In the genomic region with DNA sequence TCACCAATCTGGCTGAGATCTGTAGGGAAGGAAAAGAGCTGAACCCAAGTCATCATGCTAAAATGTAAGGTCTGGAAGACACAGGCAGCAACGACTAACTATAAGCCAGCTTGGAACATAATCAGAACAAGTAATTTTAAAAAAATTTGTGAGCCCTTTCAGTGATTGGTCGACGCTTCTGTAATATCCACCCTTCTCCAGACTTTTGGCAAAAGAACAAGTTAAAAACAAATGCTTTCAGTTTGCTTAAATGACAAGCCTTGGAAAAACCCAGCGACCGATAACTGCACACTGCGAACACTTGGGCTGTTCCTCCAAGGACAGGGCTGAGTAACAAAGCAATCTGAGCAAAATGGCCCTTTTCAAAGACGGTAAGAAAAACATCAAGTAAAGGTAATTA, we compare ENCODE assay signal across 12 cellular contexts. TPM values are rescaled to one million over a fixed set of nuclear protein-coding genes. Genes with fewer than 3 reads are reported as not detected.
A peak's percentile ranks its signal among the peaks of the same experiment; 100 is the strongest.
DNase-seq lines count a peak whose midpoint lies in the region; ATAC-seq and TF ChIP-seq lines count a peak whose summit lies in the region.
"Had no signal": no experiment of that assay in that cellular context is flagged by ENCODE, and none has a peak within 500 bp of the region (broad histone marks: within the 10 kb centered on the region; RNA-seq: fewer than 3 reads in every experiment).

No MANE protein-coding gene starts in this region.

- TF ChIP-seq CTCF in HFFc6 (IDR thresholded peaks at IDR 0.05) (no peak), dorsolateral prefrontal cortex (IDR thresholded peaks at IDR 0.05 in 54 of 56, conservative IDR thresholded peaks at IDR 0.05 in 2 of 56; ENCODE audit: low read depth in 1 of 56, partially characterized antibody in 56 of 56) (no peak), left lung (IDR thresholded peaks at IDR 0.05) (no peak), transverse colon (IDR thresholded peaks at IDR 0.05) (no peak), GM13977 (IDR thresholded peaks at IDR 0.05; ENCODE audit: extremely low read depth, insufficient read depth, missing control alignments) (no peak)

- H3K27ac ChIP-seq in dorsolateral prefrontal cortex (peak overlapping the region in 44 of 59 donors; percentile 3 to 92 (median 76)), left lung (no peak overlapping the region), transverse colon (peak overlapping the region; percentile 24 to 45 (median 34))

- WGBS in transverse colon (ENCODE audit: low coverage in 1 of 2), 2 donors = 64 to 73% methylated on average over 7 of the region's 7 CpGs

- DNase-seq in HFFc6 (peak; percentile 86), dorsolateral prefrontal cortex (no peak), left lung (no peak), transverse colon (no peak), GM13977 (ENCODE audit: low spot score) (no peak), kidney glomerular epithelial cell (lab: John Stamatoyannopoulos, UW) (no peak)
- DNase-seq: amniotic stem cell, NCI-H1048, NCI-H524 had no signal

- no peaks in the 10 kb centered on the region for H3K36me3 ChIP-seq in left lung
- no peaks in the 10 kb centered on the region for H3K36me3 ChIP-seq in transverse colon

- H3K27me3 ChIP-seq in dorsolateral prefrontal cortex = peaks cover 0 to 5% (median 0%) of the 10 kb centered on the region in 45 donors
- H3K27me3 ChIP-seq in left lung = peaks cover 0 to under 1% of the 10 kb centered on the region in 2 donors
- H3K27me3 ChIP-seq in transverse colon = no peaks in the 10 kb centered on the region

- in situ Hi-C loops in transverse colon (cut with MboI; ENCODE audit: low pct_ligation_motif_present in 1 of 4, low pct_unique_long_range_greater_than_20kb in 1 of 4, low sequenced_read_pairs in 3 of 4) (no loop called here), GM13977 (cut with MboI; ENCODE audit: low pct_unique_long_range_greater_than_20kb, low sequenced_read_pairs, unreplicated experiment) (no loop called here)

- H3K27ac Mint-ChIP-seq in HFFc6 = peak overlapping the region; percentile 75

- H3K9me3 Mint-ChIP-seq in HFFc6 = no peaks in the 10 kb centered on the region

- H3K4me1 Mint-ChIP-seq in HFFc6 (ENCODE audit: low read depth) = peaks cover 40% of the 10 kb centered on the region

- H3K4me3 ChIP-seq in dorsolateral prefrontal cortex (peak overlapping the region in 11 of 59 donors; percentile 1 to 50 (median 17)), left lung (no peak overlapping the region), transverse colon (no peak overlapping the region)

- intact Hi-C loops in dorsolateral prefrontal cortex (cut with DNase I) (loop anchor here (5.0 kb wide), 2 partner anchors 42 to 202 kb away; no protein-coding TSS in a partner anchor), left lung (cut with DNase I) (no loop called here), transverse colon (cut with DNase I; ENCODE audit: low total_unique reads) (no loop called here)

- H3K9me3 ChIP-seq in left lung (no peaks in the 10 kb centered on the region), transverse colon (no peaks in the 10 kb centered on the region)

- TF ChIP-seq EP300 in transverse colon (IDR thresholded peaks at IDR 0.05; ENCODE audit: low read depth) = no peak

- no peaks in the 10 kb centered on the region for H3K36me3 Mint-ChIP-seq in HFFc6 (ENCODE audit: low read depth)

- TF ChIP-seq POLR2A in transverse colon (IDR thresholded peaks at IDR 0.05) = no peak

- peak overlapping the region; percentile 90 for H3K4me3 Mint-ChIP-seq in HFFc6

- peak; percentile 43 for ATAC-seq in left lung
- no peak for ATAC-seq in HG02840 (IDR thresholded peaks at IDR 0.05; ENCODE audit: low FRiP score, unreplicated experiment)
- ATAC-seq in HG03135 (IDR thresholded peaks at IDR 0.05; ENCODE audit: unreplicated experiment) = no peak

- H3K27me3 Mint-ChIP-seq in HFFc6 (ENCODE audit: insufficient read depth) = peaks cover 13% of the 10 kb centered on the region

- peaks cover 5 to 6% of the 10 kb centered on the region in 2 donors for H3K4me1 ChIP-seq in left lung
- peaks cover 0 to 8% (median 4%) of the 10 kb centered on the region in 4 donors for H3K4me1 ChIP-seq in transverse colon

RNA-seq across cellular contexts. Expression of a gene that starts 49.6 kb away (rescaled TPM):
- not detected for total RNA-seq in HFFc6 (2021; fragmentation: NEBNext Ultra II Directional; extraction: Animal tissue kit (Norgen Biotek cat#: 25700))
- 100 to 1,000 TPM in 22 of 120 experiments, 10 to 100 TPM in 98; 15.2 to 217 (median 52.8) TPM for total RNA-seq in dorsolateral prefrontal cortex
- 1 to 10 TPM; 7.7 to 7.8 TPM for total RNA-seq in left lung
- 100 to 1,000 TPM in 1 of 4 donors, 10 to 100 TPM in 3; 20.3 to 119 (median 49.7) TPM for total RNA-seq in transverse colon
- total RNA-seq: H4 had no signal

Comparison
In these comparisons a context has a peak if more than half of its experiments do, and no peak if none do; other contexts are left out.
1. H3K27ac ChIP-seq: peak in dorsolateral prefrontal cortex (44 of 59) and transverse colon (4 of 4); none in left lung (0 of 2).
2. RNA of a gene that starts 49.6 kb away (total RNA-seq): 20.3 to 119 TPM in transverse colon, 15.2 to 217 TPM in dorsolateral prefrontal cortex and 7.7 to 7.8 TPM in left lung; not detected in HFFc6; every median in the first group is over 4 times any median in the second.
3. intact Hi-C loops: an anchor here in dorsolateral prefrontal cortex (5.0 kb wide); none called in left lung and transverse colon.